Comparison of ENCODE assay signal across 8 cellular contexts in genomic region chr15:98800437-98801233, GRCh38.
DNase-seq lines count a peak whose midpoint lies in the region; ATAC-seq and TF ChIP-seq lines count a peak whose summit lies in the region.

No MANE protein-coding gene starts in this region.

- WGBS in ectodermal cell, 2 experiments, result 0 to 1% methylated on average over 9 to 11 of the region's 11 CpGs

- TF ChIP-seq CTCF in lower lobe of right lung (IDR thresholded peaks at IDR 0.05) (no peak), type B pancreatic cell (conservative IDR thresholded peaks at IDR 0.05) (no peak)

- no peaks in the 10 kb centered on the region for H3K27me3 Mint-ChIP-seq in type B pancreatic cell

- DNase-seq in Ammon's horn (ENCODE audit: low spot score), result peak; percentile 93
- DNase-seq in HuH-7 (ENCODE audit: low spot score), result peak; percentile 55
- DNase-seq in SHP77 (lab: John Stamatoyannopoulos, UW), result peak; percentile 65 to 74
- no peak for DNase-seq in lower lobe of right lung
- no peak for DNase-seq in type B pancreatic cell (ENCODE audit: extremely low spot score, unreplicated experiment)

- no peaks in the 10 kb centered on the region for H3K36me3 Mint-ChIP-seq in type B pancreatic cell

- H3K4me1 ChIP-seq in ectodermal cell (ENCODE audit: control insufficient read depth, insufficient read depth, low read length) (peaks cover 31% of the 10 kb centered on the region), lower lobe of right lung (peaks cover 41% of the 10 kb centered on the region)

- H3K27ac Mint-ChIP-seq in type B pancreatic cell, result peak overlapping the region; percentile 86

- no peaks in the 10 kb centered on the region for H3K36me3 ChIP-seq in ectodermal cell (ENCODE audit: control insufficient read depth, insufficient read depth, low read length)
- no peaks in the 10 kb centered on the region for H3K36me3 ChIP-seq in lower lobe of right lung

- peaks cover 85% of the 10 kb centered on the region for H3K4me1 Mint-ChIP-seq in type B pancreatic cell (ENCODE audit: unreplicated experiment)

- H3K9me3 ChIP-seq in ectodermal cell (ENCODE audit: control insufficient read depth, low read length) (no peaks in the 10 kb centered on the region), lower lobe of right lung (no peaks in the 10 kb centered on the region)

- H3K9me3 Mint-ChIP-seq in type B pancreatic cell, result no peaks in the 10 kb centered on the region

- intact Hi-C loops in lower lobe of right lung (cut with DNase I), result no loop called here

- peak overlapping the region; percentile 84 for H3K4me3 Mint-ChIP-seq in type B pancreatic cell

- H3K4me3 ChIP-seq in ectodermal cell (ENCODE audit: insufficient read depth, low read depth, low read length), result peak overlapping the region; percentile 16
- H3K4me3 ChIP-seq in lower lobe of right lung, result no peak overlapping the region

- H3K27ac ChIP-seq in ectodermal cell (ENCODE audit: insufficient read depth, low read depth, low read length, poor library complexity, severe bottlenecking) (peak overlapping the region; percentile 88), lower lobe of right lung (peak overlapping the region; percentile 39)

- H3K27me3 ChIP-seq in ectodermal cell (ENCODE audit: control insufficient read depth, insufficient read depth, low read length, poor library complexity, severe bottlenecking), result peaks cover 10% of the 10 kb centered on the region
- H3K27me3 ChIP-seq in lower lobe of right lung (ENCODE audit: low read depth), result no peaks in the 10 kb centered on the region

- peak; percentile 74 to 85 for ATAC-seq in lower lobe of right lung
- no peak for ATAC-seq in HG03457 (IDR thresholded peaks at IDR 0.05; ENCODE audit: unreplicated experiment)
- no peak for ATAC-seq in GM19035 (IDR thresholded peaks at IDR 0.05; ENCODE audit: unreplicated experiment)

Comparison
In these comparisons a context has a peak if more than half of its experiments do, and no peak if none do; other contexts are left out.
1. DNase-seq: peak in Ammon's horn (single experiment), HuH-7 (single experiment) and SHP77 (2 of 2); none in lower lobe of right lung (single experiment) and type B pancreatic cell (single experiment).
2. ATAC-seq: peak in lower lobe of right lung (2 of 2); none in HG03457 (single experiment) and GM19035 (single experiment).